ENCODE assay signal across 1 cellular context in genomic region chr4:152734015-152734698, GRCh38.
TF ChIP-seq lines count a peak whose summit lies in the region.

No MANE protein-coding gene starts in this region.

TF ChIP-seq in GM12891, 5 proteins besides CTCF, POLR2A, EP300 and RAD21:
- TF ChIP-seq PAX5 (IDR thresholded peaks at IDR 0.05; ENCODE audit: insufficient read depth, low read length, severe bottlenecking) (no peak), TAF1 (IDR thresholded peaks at IDR 0.05; ENCODE audit: low read depth, low read length) (no peak), SPI1 (IDR thresholded peaks at IDR 0.05; ENCODE audit: low read depth, low read length) (no peak), POLR2AphosphoS5 (IDR thresholded peaks at IDR 0.05; ENCODE audit: low read depth, low read length) (no peak), POU2F2 (IDR thresholded peaks at IDR 0.05; ENCODE audit: low read depth, low read length) (no peak)
